In the genomic region with DNA sequence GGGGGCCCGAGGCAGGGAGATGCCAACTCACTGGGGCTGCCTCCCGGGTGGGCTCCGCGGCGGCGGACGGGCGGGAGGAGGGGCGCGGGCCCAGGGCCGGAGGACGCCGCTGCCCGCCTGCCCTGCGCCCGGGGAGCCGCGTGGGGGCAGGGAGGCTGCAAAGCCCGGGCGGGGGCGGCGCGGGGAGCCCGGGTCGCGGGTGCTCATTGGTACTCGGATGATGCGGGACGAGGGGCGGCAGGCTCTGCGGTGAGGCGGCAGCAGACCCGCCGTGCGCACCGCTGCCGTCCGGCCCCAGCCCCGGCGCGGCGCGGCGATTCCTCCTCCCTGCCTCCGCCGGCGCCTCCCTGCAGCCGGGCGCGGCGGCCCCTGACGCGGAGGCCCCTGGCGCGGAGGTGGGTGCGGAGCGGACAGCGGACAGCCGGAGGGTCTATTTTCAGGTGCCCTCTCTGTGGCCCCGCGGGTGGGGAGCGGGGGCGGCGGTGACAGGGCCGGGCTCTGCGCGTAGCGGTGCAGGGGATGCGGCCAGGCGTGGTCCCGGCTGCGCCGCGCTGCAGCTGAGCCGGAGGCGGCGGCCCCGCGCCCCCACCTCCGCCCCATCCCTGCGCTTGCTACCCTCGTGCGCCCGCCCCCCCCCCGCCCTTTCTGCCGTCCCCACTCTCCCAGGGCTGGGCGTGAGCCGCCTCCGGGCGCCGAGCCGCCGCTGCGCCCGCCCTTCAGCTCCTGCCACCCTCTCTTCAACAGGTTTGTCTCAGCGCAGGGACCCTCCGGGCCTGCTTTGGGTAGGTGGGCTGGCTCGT, we compare ENCODE assay signal across 2 cellular contexts.
A peak's percentile ranks its signal among the peaks of the same experiment; 100 is the strongest.
TF ChIP-seq lines count a peak whose summit lies in the region.

No MANE protein-coding gene starts in this region.

TF ChIP-seq in IMR-90, 13 proteins besides CTCF, POLR2A, EP300 and RAD21:
- TF ChIP-seq SMC3 (IDR thresholded peaks at IDR 0.05; ENCODE audit: low read depth, low read length) (no peak), RFX5 (IDR thresholded peaks at IDR 0.05; ENCODE audit: low read depth, low read length) (no peak), MAFK (IDR thresholded peaks at IDR 0.05; ENCODE audit: low read depth, low read length) (no peak), BHLHE40 (IDR thresholded peaks at IDR 0.05; ENCODE audit: low read depth, low read length) (no peak), FOS (IDR thresholded peaks at IDR 0.05; ENCODE audit: low read depth, low read length) (no peak), CEBPB (IDR thresholded peaks at IDR 0.05; ENCODE audit: low read depth, low read length) (no peak), NFE2L2 (IDR thresholded peaks at IDR 0.05; ENCODE audit: low read depth, low read length) (no peak), MAZ (IDR thresholded peaks at IDR 0.05; ENCODE audit: borderline replicate concordance, low read depth, low read length) (no peak), MXI1 (IDR thresholded peaks at IDR 0.05; ENCODE audit: borderline replicate concordance, low read depth, low read length) (no peak), RCOR1 (IDR thresholded peaks at IDR 0.05; ENCODE audit: insufficient replicate concordance, low read length) (no peak), CHD1 (IDR thresholded peaks at IDR 0.05; ENCODE audit: low read depth, low read length) (no peak)
- TF ChIP-seq, protein P1, sequence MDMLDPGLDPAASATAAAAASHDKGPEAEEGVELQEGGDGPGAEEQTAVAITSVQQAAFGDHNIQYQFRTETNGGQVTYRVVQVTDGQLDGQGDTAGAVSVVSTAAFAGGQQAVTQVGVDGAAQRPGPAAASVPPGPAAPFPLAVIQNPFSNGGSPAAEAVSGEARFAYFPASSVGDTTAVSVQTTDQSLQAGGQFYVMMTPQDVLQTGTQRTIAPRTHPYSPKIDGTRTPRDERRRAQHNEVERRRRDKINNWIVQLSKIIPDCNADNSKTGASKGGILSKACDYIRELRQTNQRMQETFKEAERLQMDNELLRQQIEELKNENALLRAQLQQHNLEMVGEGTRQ (IDR thresholded peaks at IDR 0.05; ENCODE audit: low read depth, low read length), result no peak
- TF ChIP-seq, protein P2, sequence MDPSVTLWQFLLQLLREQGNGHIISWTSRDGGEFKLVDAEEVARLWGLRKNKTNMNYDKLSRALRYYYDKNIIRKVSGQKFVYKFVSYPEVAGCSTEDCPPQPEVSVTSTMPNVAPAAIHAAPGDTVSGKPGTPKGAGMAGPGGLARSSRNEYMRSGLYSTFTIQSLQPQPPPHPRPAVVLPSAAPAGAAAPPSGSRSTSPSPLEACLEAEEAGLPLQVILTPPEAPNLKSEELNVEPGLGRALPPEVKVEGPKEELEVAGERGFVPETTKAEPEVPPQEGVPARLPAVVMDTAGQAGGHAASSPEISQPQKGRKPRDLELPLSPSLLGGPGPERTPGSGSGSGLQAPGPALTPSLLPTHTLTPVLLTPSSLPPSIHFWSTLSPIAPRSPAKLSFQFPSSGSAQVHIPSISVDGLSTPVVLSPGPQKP (IDR thresholded peaks at IDR 0.05; ENCODE audit: borderline replicate concordance, low read depth, low read length), result no peak

TF ChIP-seq in endothelial cell of umbilical vein, 7 proteins besides CTCF, POLR2A, EP300 and RAD21:
- TF ChIP-seq POLR2AphosphoS5 (IDR thresholded peaks at IDR 0.05; ENCODE audit: insufficient read depth, low read depth, low read length) (peak; percentile 24), JUN (IDR thresholded peaks at IDR 0.05; ENCODE audit: borderline replicate concordance, insufficient read depth, insufficient read length, low read depth) (no peak)
TF ChIP-seq in endothelial cell of umbilical vein: peak in this region for 1.
